ENCODE assay signal across 13 cellular contexts in the genomic region with DNA sequence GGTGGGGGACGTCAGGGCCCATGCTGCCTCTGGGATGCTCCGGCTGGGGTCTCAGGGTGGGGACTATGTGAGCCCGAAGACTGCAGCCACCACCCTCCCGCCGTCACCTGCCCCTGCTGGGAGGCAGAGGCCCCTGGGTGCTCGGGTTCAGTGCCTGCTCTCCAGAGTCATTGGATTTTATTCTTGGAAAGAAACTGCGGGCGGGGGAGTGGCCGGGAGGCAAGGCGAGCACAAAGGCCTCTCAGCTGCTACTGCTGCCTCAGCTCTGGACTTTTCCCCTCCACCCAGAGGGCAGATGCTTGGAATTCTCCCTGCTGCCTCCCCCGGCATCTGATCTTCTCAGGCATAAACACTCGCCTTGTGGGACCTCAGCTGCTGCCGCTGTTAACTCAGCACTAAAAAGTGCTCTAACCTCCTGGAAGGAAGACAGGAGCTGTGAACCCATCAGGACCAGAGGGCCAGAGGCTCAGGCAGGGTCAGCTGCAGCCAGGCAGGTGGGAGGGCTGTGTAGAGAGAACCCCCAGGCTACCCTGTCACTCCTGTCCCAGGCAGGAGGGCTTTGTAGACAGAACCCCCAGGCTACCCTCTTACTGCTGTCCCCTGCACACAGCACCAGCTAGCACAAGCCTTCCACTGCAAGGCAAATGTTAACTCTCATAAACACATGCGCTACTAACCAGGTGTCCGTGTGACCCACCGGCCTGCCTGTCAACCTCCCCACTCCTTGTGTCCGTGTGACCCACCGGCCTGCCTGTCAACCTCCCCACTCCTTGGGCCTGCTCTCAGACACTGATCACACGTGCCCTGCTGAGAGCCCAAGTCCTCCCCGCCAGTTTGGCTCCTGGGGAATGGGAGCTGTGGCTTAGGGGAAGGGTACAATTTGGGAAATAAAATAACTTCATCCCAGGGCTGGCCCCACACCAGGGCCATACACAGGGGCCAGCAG. TPM values are rescaled to one million over a fixed set of nuclear protein-coding genes. Genes with fewer than 3 reads are reported as not detected.
DNase-seq lines count a peak whose midpoint lies in the region; ATAC-seq and TF ChIP-seq lines count a peak whose summit lies in the region.
"Had no signal": no experiment of that assay in that cellular context is flagged by ENCODE, and none has a peak within 500 bp of the region (broad histone marks: within the 10 kb centered on the region; RNA-seq: fewer than 3 reads in every experiment).

No MANE protein-coding gene starts in this region.

- H3K4me3 ChIP-seq in mesodermal cell (ENCODE audit: extremely low read depth, insufficient read depth, low read length, poor library complexity, severe bottlenecking): no peak overlapping the region
- no peak overlapping the region for H3K4me3 ChIP-seq in upper lobe of right lung
- H3K4me3 ChIP-seq in BE2C (ENCODE audit: low read depth, low read length): no peak overlapping the region
- H3K4me3 ChIP-seq: thyroid gland had no signal

- H3K27me3 ChIP-seq in upper lobe of right lung: no peaks in the 10 kb centered on the region
- no peaks in the 10 kb centered on the region for H3K27me3 ChIP-seq in BE2C
- H3K27me3 ChIP-seq: thyroid gland had no signal

- H3K27me3 Mint-ChIP-seq in CD14-positive monocyte (ENCODE audit: low read depth in 3 of 3): peaks cover 3 to 7% (median 5%) of the 10 kb centered on the region in 3 donors

- H3K9me3 ChIP-seq in mesodermal cell (ENCODE audit: control insufficient read depth, low read length) (no peaks in the 10 kb centered on the region), upper lobe of right lung (no peaks in the 10 kb centered on the region), BE2C (no peaks in the 10 kb centered on the region; the same call in 1 of the 2 replicates)
- H3K9me3 ChIP-seq: thyroid gland had no signal

- H3K27ac ChIP-seq in mesodermal cell (ENCODE audit: low read depth, low read length, severe bottlenecking) (peak overlapping the region; percentile 25), upper lobe of right lung (no peak overlapping the region)
- H3K27ac ChIP-seq: thyroid gland had no signal

- H3K4me1 ChIP-seq in mesodermal cell (ENCODE audit: control insufficient read depth, insufficient read depth, low read length, poor library complexity, severe bottlenecking): peaks cover 15% of the 10 kb centered on the region
- no peaks in the 10 kb centered on the region for H3K4me1 ChIP-seq in upper lobe of right lung
- no peaks in the 10 kb centered on the region for H3K4me1 ChIP-seq in BE2C
- H3K4me1 ChIP-seq: thyroid gland had no signal

- in situ Hi-C loops in ACHN (cut with HindIII; ENCODE audit: low pct_ligation_motif_present, low pct_unique_long_range_greater_than_20kb, low sequenced_read_pairs): no loop called here

- H3K27ac Mint-ChIP-seq in CD14-positive monocyte: no peak overlapping the region
- H3K27ac Mint-ChIP-seq: T-helper 2 cell treated with Interferon-gamma antibody and Interleukin-4, amounts not matched to agents 5 μg/mL and 100 μg/mL, for 36 hours had no signal

- no peaks in the 10 kb centered on the region for H3K36me3 Mint-ChIP-seq in CD14-positive monocyte

- TF ChIP-seq CTCF in upper lobe of right lung (IDR thresholded peaks at IDR 0.05) (no peak), CD14-positive monocyte (IDR thresholded peaks at IDR 0.05) (no peak), BE2C (IDR thresholded peaks at IDR 0.05; ENCODE audit: low read depth, low read length) (no peak)

- H3K4me1 Mint-ChIP-seq in CD14-positive monocyte: no peaks in the 10 kb centered on the region

- DNase-seq in NCI-H2171 treated with DMSO at 0.1 percent for 48 hours (lab: John Stamatoyannopoulos, UW) (peak; percentile 50), NCI-H2171 (lab: John Stamatoyannopoulos, UW) (no peak), epidermal melanocyte (ENCODE audit: insufficient read length, low spot score) (peak; percentile 98), upper lobe of right lung (no peak), ACHN (no peak), CD14-positive monocyte (ENCODE audit: low spot score) (no peak), BE2C (no peak)
- DNase-seq: activated gamma-delta T cell; NCI-H1694; stimulated activated CD4-positive, alpha-beta T cell treated with anti-CD3 and anti-CD28 coated beads, Interleukin-15, amount 100 ng/mL, for 24 hours; thyroid gland had no signal

- WGBS in mesodermal cell (ENCODE audit: insufficient coverage in 2 of 2), 2 experiments: 33 to 49% methylated on average over 13 to 15 of the region's 20 CpGs

- H3K9me3 Mint-ChIP-seq in CD14-positive monocyte: peaks cover 0 to 11% (median 3%) of the 10 kb centered on the region in 7 donors
- H3K9me3 Mint-ChIP-seq: T-helper 2 cell treated with Interferon-gamma antibody and Interleukin-4, amounts not matched to agents 5 μg/mL and 100 μg/mL, for 36 hours had no signal

- H3K36me3 ChIP-seq in mesodermal cell (ENCODE audit: control insufficient read depth, insufficient read depth, low read length) (no peaks in the 10 kb centered on the region), upper lobe of right lung (no peaks in the 10 kb centered on the region), BE2C (no peaks in the 10 kb centered on the region)
- H3K36me3 ChIP-seq: thyroid gland had no signal

- H3K4me3 Mint-ChIP-seq in CD14-positive monocyte: no peak overlapping the region
- H3K4me3 Mint-ChIP-seq: T-helper 2 cell treated with Interferon-gamma antibody and Interleukin-4, amounts not matched to agents 5 μg/mL and 100 μg/mL, for 36 hours had no signal

- intact Hi-C loops in upper lobe of right lung (cut with DNase I) (no loop called here), CD14-positive monocyte (cut with micrococcal nuclease) (no loop called here)

- ATAC-seq in upper lobe of right lung: peak; percentile 19

RNA-seq across cellular contexts. Expression of gene FRMD1, which starts 9.4 kb away (rescaled TPM):
- 0.22 TPM for polyA plus RNA-seq in mesodermal cell (2013, experiment 1 of 2)
- polyA plus RNA-seq in mesodermal cell (2013, experiment 2 of 2): 0.20 TPM
- total RNA-seq in upper lobe of right lung: 0.09 TPM
- polyA plus RNA-seq in CD14-positive monocyte: not detected
- polyA plus RNA-seq in BE2C (2012; ENCODE audit: insufficient read depth, insufficient read length, low read depth): not detected

Comparison
In these comparisons a context has a peak if more than half of its experiments do, and no peak if none do; other contexts are left out.
1. DNase-seq: peak in NCI-H2171 treated with DMSO at 0.1 percent for 48 hours (single experiment) and epidermal melanocyte (single experiment); none in NCI-H2171 (single experiment), upper lobe of right lung (single experiment), ACHN (single experiment), CD14-positive monocyte (single experiment) and BE2C (single experiment).